In genomic region chr9:20658246-20658667, GRCh38 we compare ENCODE assay signal across 8 cellular contexts. TPM values are rescaled to one million over a fixed set of nuclear protein-coding genes. Genes with fewer than 3 reads are reported as not detected.
DNase-seq lines count a peak whose midpoint lies in the region; TF ChIP-seq lines count a peak whose summit lies in the region.
"Not testable (repeated sequence)": the region's sequence is repeated elsewhere in the genome, so short reads cannot be mapped to it uniquely, and the experiment has no call there.

No MANE protein-coding gene starts in this region.

- not testable (repeated sequence) for H3K4ac ChIP-seq in mesendoderm (ENCODE audit: low read depth, low read length)

- not testable (repeated sequence) for H3K36me3 Mint-ChIP-seq in MCF 10A (ENCODE audit: insufficient read depth, unreplicated experiment)

- not testable (repeated sequence) for H2BK15ac ChIP-seq in mesendoderm (replicated peaks; ENCODE audit: low read depth)

- POLR2A ChIA-PET in MCF 10A (lab: Yijun Ruan, JAX) = interaction anchor here (1.8 to 3.3 kb wide), 3 partner anchors 22 to 26 kb away, joined by 4 to 34 read pairs (median 4); partner anchors contain the start of gene FOCAD

- peaks cover 30% of the 10 kb centered on the region for H3K27me3 Mint-ChIP-seq in MCF 10A (ENCODE audit: insufficient read depth, unreplicated experiment)

- not testable (repeated sequence) for DNase-seq in GM12864 (ENCODE audit: low read depth); MCF 10A (ENCODE audit: unreplicated experiment); foreskin fibroblast; mesendoderm; sigmoid colon; tibial nerve (ENCODE audit: low spot score in 2 of 2)
- DNase-seq in Peyer's patch = peak in 1 of 3 donors; percentile 63
- DNase-seq in activated T-cell treated with anti-CD3 and anti-CD28 coated beads for 48 hours (ENCODE audit: low read depth) = peak; percentile 3

- H3K9me3 ChIP-seq in Peyer's patch, sigmoid colon, tibial nerve: not testable (repeated sequence)

- not testable (repeated sequence) for H2BK120ac ChIP-seq in mesendoderm (ENCODE audit: low read depth, low read length)

- not testable (repeated sequence) for H4K8ac ChIP-seq in mesendoderm (ENCODE audit: low read depth, low read length)

- H3K27ac Mint-ChIP-seq in MCF 10A (ENCODE audit: low read depth, unreplicated experiment) = peak overlapping the region; percentile 52

- not testable (repeated sequence) for H4K5ac ChIP-seq in mesendoderm (ENCODE audit: low read length)

- H3K9me3 Mint-ChIP-seq in MCF 10A (ENCODE audit: unreplicated experiment) = not testable (repeated sequence)

- not testable (repeated sequence) for BruUV-seq in MCF 10A (replicated peaks; lab: Mats Ljungman, UMichigan)

- CTCF ChIA-PET in MCF 10A (lab: Yijun Ruan, JAX) = interaction anchor here (0.6 to 2.6 kb wide), 5 partner anchors 13 to 126 kb away, joined by 3 to 13 read pairs (median 5); partner anchors contain the start of gene MLLT3

- TF ChIP-seq POLR2A in Peyer's patch (IDR thresholded peaks at IDR 0.05) = peak in 1 of 2 donors; percentile 22
- TF ChIP-seq POLR2A in sigmoid colon (IDR thresholded peaks at IDR 0.05); tibial nerve (IDR thresholded peaks at IDR 0.05): not testable (repeated sequence)

- H3K4me2 ChIP-seq in mesendoderm (ENCODE audit: low read length) = peak overlapping the region; percentile 4

- not testable (repeated sequence) for H3K27me3 ChIP-seq in Peyer's patch; mesendoderm (ENCODE audit: insufficient read depth, low read length, poor library complexity); sigmoid colon; tibial nerve

- H3K4me1 Mint-ChIP-seq in MCF 10A (ENCODE audit: insufficient read depth, unreplicated experiment) = not testable (repeated sequence)

- no CpG with 5 or more reads among the region's 27 CpGs for WGBS in mesendoderm (ENCODE audit: extremely low coverage, insufficient coverage, low lambda C conversion rate)
- whole genome bisulfite sequencing in sigmoid colon, 2 donors = 23 to 43% methylated on average over 24 to 25 of the region's 27 CpGs
- 57 to 63% methylated on average over 23 to 27 of the region's 27 CpGs for WGBS in tibial nerve, 2 donors

- peaks cover 12% of the 10 kb centered on the region for H3K79me1 ChIP-seq in mesendoderm (ENCODE audit: low read length)

- not testable (repeated sequence) for TF ChIP-seq CTCF in GM12864 (IDR thresholded peaks at IDR 0.05; ENCODE audit: low read depth, low read length, missing control alignments); MCF 10A (IDR thresholded peaks at IDR 0.05; ENCODE audit: unreplicated experiment); foreskin fibroblast (IDR thresholded peaks at IDR 0.05; ENCODE audit: low read depth, low read length); sigmoid colon (IDR thresholded peaks at IDR 0.05); tibial nerve (IDR thresholded peaks at IDR 0.05)
- TF ChIP-seq CTCF in Peyer's patch (IDR thresholded peaks at IDR 0.05) = peak in 2 of 6 experiments; percentile 3 to 5

- TF ChIP-seq EP300 in sigmoid colon (IDR thresholded peaks at IDR 0.05); tibial nerve (IDR thresholded peaks at IDR 0.05): not testable (repeated sequence)

- not testable (repeated sequence) for H2BK5ac ChIP-seq in mesendoderm (ENCODE audit: low read length)

- H3K23ac ChIP-seq in mesendoderm (ENCODE audit: low read length) = not testable (repeated sequence)

- H3K56ac ChIP-seq in mesendoderm (ENCODE audit: low read length) = peak overlapping the region; percentile 84

- peak overlapping the region; percentile 75 for H3K4me3 ChIP-seq in GM12864 (ENCODE audit: low read depth, low read length)
- peak overlapping the region; percentile 39 to 61 (median 52) for H3K4me3 ChIP-seq in Peyer's patch
- H3K4me3 ChIP-seq in foreskin fibroblast (ENCODE audit: low read depth in 1 of 2, low read length in 2 of 2) = peak overlapping the region; percentile 35 to 61
- H3K4me3 ChIP-seq in mesendoderm (ENCODE audit: low read length) = peak overlapping the region; percentile 2
- peak overlapping the region; percentile 33 to 50 (median 46) for H3K4me3 ChIP-seq in sigmoid colon
- peak overlapping the region; percentile 13 to 49 (median 28) for H3K4me3 ChIP-seq in tibial nerve

- not testable (repeated sequence) for H3K18ac ChIP-seq in mesendoderm (ENCODE audit: low read length)

- intact Hi-C loops in MCF 10A (cut with micrococcal nuclease); sigmoid colon (cut with DNase I): not testable (repeated sequence)

- H2AK5ac ChIP-seq in mesendoderm (ENCODE audit: low read length) = not testable (repeated sequence)

- peak overlapping the region in 3 of 4 donors; percentile 10 to 52 (median 49) for H3K27ac ChIP-seq in Peyer's patch
- H3K27ac ChIP-seq in mesendoderm (ENCODE audit: low read depth, low read length); tibial nerve: not testable (repeated sequence)
- peak overlapping the region in 2 of 4 donors; percentile 3 to 42 for H3K27ac ChIP-seq in sigmoid colon

- peak overlapping the region; percentile 74 for H3K9ac ChIP-seq in mesendoderm (ENCODE audit: low read length)

- H3K4me1 ChIP-seq in Peyer's patch, tibial nerve: not testable (repeated sequence)
- H3K4me1 ChIP-seq in mesendoderm (ENCODE audit: control insufficient read depth, low read depth, low read length) (peaks cover 12% of the 10 kb centered on the region), sigmoid colon (peaks cover 0 to 11% (median 5%) of the 10 kb centered on the region in 4 donors)

- peaks cover 19% of the 10 kb centered on the region for H3K79me2 ChIP-seq in mesendoderm (ENCODE audit: control insufficient read depth, insufficient read depth, low read length)

- not testable (repeated sequence) for H3K4me3 Mint-ChIP-seq in MCF 10A (ENCODE audit: unreplicated experiment)

- H3K36me3 ChIP-seq in Peyer's patch; mesendoderm (ENCODE audit: control insufficient read depth, insufficient read depth, low read length); sigmoid colon; tibial nerve: not testable (repeated sequence)

RNA-seq across cellular contexts. Expression of gene FOCAD, which starts 25.8 kb away (rescaled TPM):
- 10 to 100 TPM; 19.4 to 42.1 (median 28.7) TPM for total RNA-seq in Peyer's patch
- total RNA-seq in MCF 10A (2022) = 20.7 and 23.6 TPM in 2 replicates
- 12.7 TPM for polyA plus RNA-seq in mesendoderm (2013, experiment 1 of 2)
- 13.1 TPM for polyA plus RNA-seq in mesendoderm (2013, experiment 2 of 2)
- 10 to 100 TPM; 25.5 to 51.5 (median 34.0) TPM for total RNA-seq in sigmoid colon
- polyA plus RNA-seq in sigmoid colon = 10 to 100 TPM in 2 of 3 donors, 1 to 10 TPM in 1; 7.4 to 10.8 (median 10.2) TPM
- 10 to 100 TPM; 15.7 to 39.9 (median 25.4) TPM for total RNA-seq in tibial nerve

RNA-seq across cellular contexts. Expression of gene MLLT3, which starts 36.0 kb away (rescaled TPM):
- 10 to 100 TPM; 15.1 to 30.5 (median 18.4) TPM for total RNA-seq in Peyer's patch
- 0.66 and 1.2 TPM in 2 replicates for total RNA-seq in MCF 10A (2022)
- polyA plus RNA-seq in mesendoderm (2013, experiment 1 of 2) = 1.8 TPM
- polyA plus RNA-seq in mesendoderm (2013, experiment 2 of 2) = 2.0 TPM
- total RNA-seq in sigmoid colon = 10 to 100 TPM; 19.0 to 27.1 (median 24.2) TPM
- polyA plus RNA-seq in sigmoid colon = 100 to 1,000 TPM in 2 of 3 donors, 10 to 100 TPM in 1; 24.6 to 132 (median 111) TPM
- total RNA-seq in tibial nerve = 10 to 100 TPM; 10.2 to 15.3 (median 14.5) TPM

Comparison
In these comparisons a context has a peak if more than half of its experiments do, and no peak if none do; other contexts are left out.
1. H3K4me3 ChIP-seq: peak in every context shown above with its lines; median percentile 75 in GM12864; 52 in Peyer's patch; 48 in foreskin fibroblast; 46 in sigmoid colon; 28 in tibial nerve; 2 in mesendoderm.